Comparison of ENCODE assay signal across 26 cellular contexts in genomic region chrX:37434362-37434761, GRCh38.
A peak's percentile ranks its signal among the peaks of the same experiment; 100 is the strongest.
DNase-seq lines count a peak whose midpoint lies in the region; ATAC-seq, FAIRE-seq and TF ChIP-seq lines count a peak whose summit lies in the region.
"Had no signal": no experiment of that assay in that cellular context is flagged by ENCODE, and none has a peak within 500 bp of the region (broad histone marks: within the 10 kb centered on the region; RNA-seq: fewer than 3 reads in every experiment).

No MANE protein-coding gene starts in this region.

- 94% methylated on average over 1 of the region's 1 CpG for WGBS in hepatocyte (ENCODE audit: low lambda C conversion rate, missing lambda C conversion rate)
- WGBS in small intestine, 3 donors: 88 to 96% (median 93%) methylated on average over 1 of the region's 1 CpG

- H3K36me3 Mint-ChIP-seq in CD4-positive, alpha-beta T cell (ENCODE audit: low read depth): no peaks in the 10 kb centered on the region

- H3K4me3 Mint-ChIP-seq in CD4-positive, alpha-beta T cell: no peak overlapping the region

- no peaks in the 10 kb centered on the region for H3K27me3 Mint-ChIP-seq in CD4-positive, alpha-beta T cell

- H3K36me3 ChIP-seq in hepatocyte (replicated peaks; ENCODE audit: insufficient read depth, low read depth) (no peaks in the 10 kb centered on the region), small intestine (ENCODE audit: control insufficient read depth in 2 of 2, insufficient read depth in 2 of 2, low read length in 2 of 2) (no peaks in the 10 kb centered on the region)

- no peaks in the 10 kb centered on the region for H3K4me1 Mint-ChIP-seq in CD4-positive, alpha-beta T cell (ENCODE audit: low read depth)

- DNase-seq in OCI-M1 (lab: John Stamatoyannopoulos, UW) (peak; percentile 3), cardiac fibroblast (ENCODE audit: low read depth in 2 of 2) (peak; percentile 2 to 5), hepatocyte (ENCODE audit: low spot score) (no peak), small intestine (no peak), NCI-H1417 treated with DMSO at 0.1 percent for 48 hours (lab: John Stamatoyannopoulos, UW) (no peak), iPS-NIHi11 (ENCODE audit: low spot score) (no peak)
- DNase-seq in CD4-positive, alpha-beta T cell: no peak
- DNase-seq: C1 segment of cervical spinal cord; Calu3; DND-41; GM23248; H7; KBM-7; MM.1S; NCI-H1694; NCI-H2029 treated with DMSO at 0.1 percent for 48 hours; NCI-H446 treated with DMSO at 0.1 percent for 48 hours; NCI-H526; NCI-H82; NK-92 treated with Interleukin-12 subunit alpha and Interleukin-12 subunit beta, amount 100 ng/mL, for 24 hours; SIG-M5 had no signal

- H4K20me1 ChIP-seq in hepatocyte (ENCODE audit: insufficient read depth, poor library complexity, severe bottlenecking): no peaks in the 10 kb centered on the region

- H3K79me2 ChIP-seq in hepatocyte: no peaks in the 10 kb centered on the region

- CTCF ChIA-PET in CD4-positive, alpha-beta T cell (lab: Charles Lee): no interaction called here

- H3K4me1 ChIP-seq in hepatocyte (ENCODE audit: insufficient read depth): no peaks in the 10 kb centered on the region
- H3K4me1 ChIP-seq in small intestine (ENCODE audit: control insufficient read depth in 2 of 2, insufficient read depth in 1 of 2, low read depth in 1 of 2, low read length in 1 of 2): no peaks in the 10 kb centered on the region

- TF ChIP-seq CTCF in cardiac fibroblast (IDR thresholded peaks at IDR 0.05; ENCODE audit: low read depth, low read length) (no peak), hepatocyte (IDR thresholded peaks at IDR 0.05; ENCODE audit: poor library complexity) (peak; percentile 15)
- no peak for TF ChIP-seq CTCF in CD4-positive, alpha-beta T cell (IDR thresholded peaks at IDR 0.05)

- POLR2A ChIA-PET in CD4-positive, alpha-beta T cell (lab: Charles Lee): no interaction called here

- ATAC-seq in GM21381 (IDR thresholded peaks at IDR 0.05; ENCODE audit: unreplicated experiment): no peak
- ATAC-seq in CD4-positive, alpha-beta T cell (ENCODE audit: poor library complexity): no peak

- H3K4me3 ChIP-seq in cardiac fibroblast (replicated peaks in 1 of 2; ENCODE audit: low read depth in 2 of 2, low read length in 2 of 2) (no peak overlapping the region), hepatocyte (no peak overlapping the region), small intestine (ENCODE audit: low read depth in 1 of 2, low read length in 2 of 2) (no peak overlapping the region)
- H3K4me3 ChIP-seq: GM23248, SK-N-MC had no signal

- H3K9me2 ChIP-seq in hepatocyte (replicated peaks; ENCODE audit: insufficient read depth): no peaks in the 10 kb centered on the region

- no peak overlapping the region for H3K27ac Mint-ChIP-seq in CD4-positive, alpha-beta T cell

- H3K9me3 ChIP-seq in hepatocyte (ENCODE audit: low read depth) (no peaks in the 10 kb centered on the region), small intestine (ENCODE audit: control insufficient read depth, low read depth) (no peaks in the 10 kb centered on the region)
- no peaks in the 10 kb centered on the region for H3K9me3 ChIP-seq in CD4-positive, alpha-beta T cell (ENCODE audit: control insufficient read depth, low read length)

- H3K9me3 Mint-ChIP-seq in CD4-positive, alpha-beta T cell: no peaks in the 10 kb centered on the region

- H3K27ac ChIP-seq in hepatocyte (no peak overlapping the region), small intestine (ENCODE audit: low read depth in 1 of 2, low read length in 1 of 2) (no peak overlapping the region)
- H3K27ac ChIP-seq in CD4-positive, alpha-beta T cell (ENCODE audit: low read depth, low read length): no peak overlapping the region
- H3K27ac ChIP-seq: GM23248, SK-N-MC had no signal

- H3K27me3 ChIP-seq in hepatocyte (no peaks in the 10 kb centered on the region), small intestine (ENCODE audit: control insufficient read depth in 2 of 2, insufficient read depth in 2 of 2, low read length in 2 of 2) (no peaks in the 10 kb centered on the region)
- H3K27me3 ChIP-seq in CD4-positive, alpha-beta T cell (ENCODE audit: control insufficient read depth, insufficient read depth, low read length): no peaks in the 10 kb centered on the region

- no peak overlapping the region for H3K4me2 ChIP-seq in hepatocyte

- intact Hi-C loops in CD4-positive, alpha-beta T cell (cut with DNase I, micrococcal nuclease): no loop called here

- FAIRE-seq in small intestine (lab: Jason Lieb, UNC): peak; percentile 19
- FAIRE-seq: GM12892, HTR-8/SVneo, RCC 7860 had no signal

- no peak overlapping the region for H2AFZ ChIP-seq in hepatocyte
- H2AFZ ChIP-seq: GM23248 had no signal

Comparison
In these comparisons a context has a peak if more than half of its experiments do, and no peak if none do; other contexts are left out.
1. DNase-seq: peak in OCI-M1 (single experiment) and cardiac fibroblast (2 of 2); none in hepatocyte (single experiment), small intestine (single experiment), CD4-positive, alpha-beta T cell (0 of 10), NCI-H1417 treated with DMSO at 0.1 percent for 48 hours (single experiment) and iPS-NIHi11 (single experiment).